ENCODE assay signal across 8 cellular contexts in the genomic region with DNA sequence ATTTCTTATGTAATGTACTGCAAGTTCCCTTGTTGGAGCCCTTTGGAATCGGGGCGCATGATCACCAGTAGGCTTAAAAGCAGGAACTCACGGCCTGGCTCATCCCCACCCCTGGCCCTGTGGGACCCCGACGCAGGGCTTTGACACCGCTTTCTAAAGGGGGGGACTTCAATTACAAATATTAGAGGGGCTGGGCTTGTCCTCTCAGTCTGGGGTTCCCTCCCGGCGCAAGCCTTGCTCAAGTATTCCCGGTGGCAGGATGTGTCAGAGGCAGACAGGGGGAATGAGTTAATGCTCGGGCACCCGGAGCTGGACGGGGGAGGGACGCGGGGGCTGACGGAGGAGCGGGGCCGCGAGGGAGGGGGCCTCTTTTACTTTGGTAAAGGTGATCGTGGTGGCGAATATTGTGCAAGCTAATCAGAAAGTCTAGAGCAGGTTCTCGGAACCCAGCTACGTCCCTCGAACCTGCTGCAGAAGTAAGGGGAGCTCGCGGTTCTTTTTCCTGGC. TPM values are rescaled to one million over a fixed set of nuclear protein-coding genes. Genes with fewer than 3 reads are reported as not detected.
DNase-seq lines count a peak whose midpoint lies in the region; ATAC-seq and TF ChIP-seq lines count a peak whose summit lies in the region.

No MANE protein-coding gene starts in this region.

- no peaks in the 10 kb centered on the region for H3K36me3 ChIP-seq in A673 (ENCODE audit: insufficient read depth, low read length, poor library complexity, severe bottlenecking)
- H3K36me3 ChIP-seq in HEK293 (ENCODE audit: control insufficient read depth in 2 of 2, insufficient read depth in 1 of 2, low read length in 2 of 2) = no peaks in the 10 kb centered on the region

- CTCF ChIA-PET in A673 (lab: Charles Lee) = interaction anchor here (0.6 to 0.9 kb wide), 3 partner anchors 188 to 496 kb away, joined by 3 to 7 read pairs (median 4); no protein-coding TSS in a partner anchor
- CTCF ChIA-PET in HEK293 (lab: Yijun Ruan, JAX) = interaction anchor here (0.8 to 0.9 kb wide), 2 partner anchors 155 to 259 kb away, joined by 3 to 10 read pairs; no protein-coding TSS in a partner anchor

- POLR2A ChIA-PET in A673 (lab: Charles Lee; ENCODE audit: low non-redundant PET) (interaction anchor here (0.6 kb wide), 1 partner anchor 41 kb away, joined by 10 read pairs; no protein-coding TSS in a partner anchor), HEK293 (lab: Yijun Ruan, JAX) (no interaction called here)

- no TSS peak for BruUV-seq in A673 (replicated peaks; lab: Mats Ljungman, UMichigan)

- no peaks in the 10 kb centered on the region for H3K36me3 Mint-ChIP-seq in brain
- no peaks in the 10 kb centered on the region for H3K36me3 Mint-ChIP-seq in stimulated activated naive CD8-positive, alpha-beta T cell treated with anti-CD3 and anti-CD28 coated beads, Interleukin-15, Interleukin-2, amounts not matched to agents 100 ng/mL and 50 ng/mL, for 24 hours (ENCODE audit: low read depth)

- H3K9me3 ChIP-seq in A673 (ENCODE audit: low read depth, low read length, poor library complexity, severe bottlenecking) = no peaks in the 10 kb centered on the region
- no peaks in the 10 kb centered on the region for H3K9me3 ChIP-seq in HEK293 (ENCODE audit: control insufficient read depth, insufficient read depth, low read depth, low read length)

- ATAC-seq in HG03354 (IDR thresholded peaks at IDR 0.05; ENCODE audit: poor library complexity, severe bottlenecking, unreplicated experiment) (no peak), HG02571 (IDR thresholded peaks at IDR 0.05; ENCODE audit: unreplicated experiment) (no peak)

- peak overlapping the region; percentile 86 to 93 (median 93) for H3K4me3 Mint-ChIP-seq in brain
- H3K4me3 Mint-ChIP-seq in stimulated activated naive CD8-positive, alpha-beta T cell treated with anti-CD3 and anti-CD28 coated beads, Interleukin-15, Interleukin-2, amounts not matched to agents 100 ng/mL and 50 ng/mL, for 24 hours = peak overlapping the region; percentile 80

- peak; percentile 57 for DNase-seq in A673 (ENCODE audit: low spot score)
- DNase-seq in islet precursor cell = peak; percentile 61
- DNase-seq in activated effector memory CD4-positive, alpha-beta T cell treated with Interleukin-2 at 50 U/mL for 16 hours = no peak

- peaks cover 42% of the 10 kb centered on the region for H3K4me1 Mint-ChIP-seq in brain
- peaks cover 28% of the 10 kb centered on the region for H3K4me1 Mint-ChIP-seq in stimulated activated naive CD8-positive, alpha-beta T cell treated with anti-CD3 and anti-CD28 coated beads, Interleukin-15, Interleukin-2, amounts not matched to agents 100 ng/mL and 50 ng/mL, for 24 hours (ENCODE audit: low read depth)

- TF ChIP-seq CTCF in A673 (conservative IDR thresholded peaks at IDR 0.05; ENCODE audit: low read depth, low read length) (no peak), HEK293 (tag by site-specific recombination; IDR thresholded peaks at IDR 0.05) (no peak), brain (conservative IDR thresholded peaks at IDR 0.05) (no peak)

- no peaks in the 10 kb centered on the region for H3K27me3 ChIP-seq in A673 (replicated peaks; ENCODE audit: insufficient read depth, low read depth, low read length, poor library complexity)

- no peaks in the 10 kb centered on the region for H3K9me3 Mint-ChIP-seq in brain
- H3K9me3 Mint-ChIP-seq in stimulated activated naive CD8-positive, alpha-beta T cell treated with anti-CD3 and anti-CD28 coated beads, Interleukin-15, Interleukin-2, amounts not matched to agents 100 ng/mL and 50 ng/mL, for 24 hours = no peaks in the 10 kb centered on the region

- H3K4me1 ChIP-seq in A673 (ENCODE audit: insufficient read depth, low read length, poor library complexity, severe bottlenecking) (peaks cover 24% of the 10 kb centered on the region), HEK293 (ENCODE audit: control insufficient read depth, insufficient read depth, low read length) (no peaks in the 10 kb centered on the region)

- H3K27ac Mint-ChIP-seq in brain = peak overlapping the region in 4 of 5 experiments; percentile 39 to 93 (median 86)
- H3K27ac Mint-ChIP-seq in stimulated activated naive CD8-positive, alpha-beta T cell treated with anti-CD3 and anti-CD28 coated beads, Interleukin-15, Interleukin-2, amounts not matched to agents 100 ng/mL and 50 ng/mL, for 24 hours = no peak overlapping the region

- intact Hi-C loops in A673 (cut with micrococcal nuclease; ENCODE audit: unreplicated experiment) = loop anchor here (5.0 kb wide), 3 partner anchors 57 to 258 kb away; no protein-coding TSS in a partner anchor

- H3K27ac ChIP-seq in A673 (ENCODE audit: low read depth, low read length, poor library complexity, severe bottlenecking) (peak overlapping the region; percentile 82), HEK293 (ENCODE audit: extremely low read depth, low read depth, low read length) (no peak overlapping the region)

- peak overlapping the region; percentile 81 for H3K4me3 ChIP-seq in A673 (ENCODE audit: low read depth, low read length, poor library complexity, severe bottlenecking)
- peak overlapping the region; percentile 41 for H3K4me3 ChIP-seq in HEK293 (ENCODE audit: low read depth, low read length)

- peaks cover 52% of the 10 kb centered on the region for H3K27me3 Mint-ChIP-seq in brain
- peaks cover 80% of the 10 kb centered on the region for H3K27me3 Mint-ChIP-seq in stimulated activated naive CD8-positive, alpha-beta T cell treated with anti-CD3 and anti-CD28 coated beads, Interleukin-15, Interleukin-2, amounts not matched to agents 100 ng/mL and 50 ng/mL, for 24 hours

TF ChIP-seq in HEK293, 187 proteins besides CTCF, POLR2A, EP300 and RAD21:
- TF ChIP-seq ZNF16 (tag by site-specific recombination; IDR thresholded peaks at IDR 0.05; ENCODE audit: low read depth) (no peak), ZNF571 (tag by site-specific recombination; IDR thresholded peaks at IDR 0.05) (no peak)

RNA-seq across cellular contexts. Expression of a gene that starts 1.2 kb away (rescaled TPM):
- 19.7 and 20.4 TPM in 2 replicates for total RNA-seq in A673 (2021)
- polyA plus RNA-seq in brain (ENCODE audit: insufficient read depth, low read depth, low replicate concordance) = 69.9 TPM
